1 cellular context compared by ENCODE assay signal in the genomic region with DNA sequence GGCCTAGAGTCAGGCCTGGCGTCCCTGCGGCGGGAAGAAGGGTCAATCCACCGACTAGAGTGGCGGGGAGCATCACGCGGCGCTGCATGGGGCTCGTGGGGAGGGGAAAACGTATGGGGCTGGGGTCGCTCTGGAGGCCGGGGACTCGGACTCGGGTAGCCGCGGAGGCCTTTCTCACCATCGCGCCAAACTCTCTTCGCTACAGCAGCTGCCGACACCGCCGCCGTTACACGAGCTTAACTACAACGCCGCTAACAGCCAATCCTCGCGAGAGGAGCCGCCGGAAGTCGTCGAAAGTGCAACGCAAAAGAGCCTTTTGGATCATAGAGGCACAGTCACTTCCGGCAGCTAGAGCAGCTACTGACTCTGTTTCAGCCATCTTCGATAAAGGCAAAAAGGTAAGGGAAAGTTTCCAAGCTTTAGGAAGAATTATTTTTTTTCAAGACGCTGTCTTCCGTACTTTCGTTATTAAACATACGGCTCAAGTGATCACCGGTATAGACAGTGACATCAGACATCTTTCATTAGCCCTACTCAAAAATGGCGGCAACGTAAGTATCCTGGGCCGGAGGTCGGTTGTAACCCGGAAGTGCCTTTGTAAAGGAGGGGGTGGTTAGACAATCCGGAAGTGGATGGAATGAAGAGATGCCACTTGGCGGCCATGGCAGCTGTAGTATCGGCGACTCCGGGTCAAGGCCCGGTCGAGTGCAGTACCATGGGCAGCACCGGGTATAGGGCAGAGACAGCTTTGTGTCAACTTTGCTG.
A peak's percentile ranks its signal among the peaks of the same experiment; 100 is the strongest.
TF ChIP-seq lines count a peak whose summit lies in the region.

A gene (minus strand): TSS at position 247 of the 765 bp plus-strand sequence. CDS start 66 bp downstream, at position 181.
A gene with protein sequence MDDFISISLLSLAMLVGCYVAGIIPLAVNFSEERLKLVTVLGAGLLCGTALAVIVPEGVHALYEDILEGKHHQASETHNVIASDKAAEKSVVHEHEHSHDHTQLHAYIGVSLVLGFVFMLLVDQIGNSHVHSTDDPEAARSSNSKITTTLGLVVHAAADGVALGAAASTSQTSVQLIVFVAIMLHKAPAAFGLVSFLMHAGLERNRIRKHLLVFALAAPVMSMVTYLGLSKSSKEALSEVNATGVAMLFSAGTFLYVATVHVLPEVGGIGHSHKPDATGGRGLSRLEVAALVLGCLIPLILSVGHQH (plus strand): TSS at position 640 of the 765 bp plus-strand sequence. CDS start 678 bp downstream, outside the sequence.

TF ChIP-seq in HepG2, 621 proteins besides CTCF, POLR2A, EP300 and RAD21 (continued from another document and continues in another):
- TF ChIP-seq, protein P1, sequence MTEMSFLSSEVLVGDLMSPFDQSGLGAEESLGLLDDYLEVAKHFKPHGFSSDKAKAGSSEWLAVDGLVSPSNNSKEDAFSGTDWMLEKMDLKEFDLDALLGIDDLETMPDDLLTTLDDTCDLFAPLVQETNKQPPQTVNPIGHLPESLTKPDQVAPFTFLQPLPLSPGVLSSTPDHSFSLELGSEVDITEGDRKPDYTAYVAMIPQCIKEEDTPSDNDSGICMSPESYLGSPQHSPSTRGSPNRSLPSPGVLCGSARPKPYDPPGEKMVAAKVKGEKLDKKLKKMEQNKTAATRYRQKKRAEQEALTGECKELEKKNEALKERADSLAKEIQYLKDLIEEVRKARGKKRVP (CRISPR knock-in tag; IDR thresholded peaks at IDR 0.05): peak in 1 of 2 experiments; percentile 53; a peak in 2 of 4 replicates
- TF ChIP-seq GATAD1 (CRISPR knock-in tag; IDR thresholded peaks at IDR 0.05) (peak; percentile 94), NCOA1 (CRISPR knock-in tag; IDR thresholded peaks at IDR 0.05) (no peak), SAP130 (CRISPR knock-in tag; IDR thresholded peaks at IDR 0.05; ENCODE audit: low read depth) (peak; percentile 95), ZNF841 (CRISPR knock-in tag; IDR thresholded peaks at IDR 0.05; ENCODE audit: borderline replicate concordance) (0 out of 2 replicates have a peak, but pooled peaks have one; percentile 28), PPARG (CRISPR knock-in tag; conservative IDR thresholded peaks at IDR 0.05) (no peak), ZSCAN30 (CRISPR knock-in tag; IDR thresholded peaks at IDR 0.05) (no peak), ZNF547 (CRISPR knock-in tag; IDR thresholded peaks at IDR 0.05) (no peak; the same call in 1 of the 2 replicates), MTF2 (CRISPR knock-in tag; IDR thresholded peaks at IDR 0.05; ENCODE audit: borderline replicate concordance) (no peak), ZNF337 (CRISPR knock-in tag; IDR thresholded peaks at IDR 0.05; ENCODE audit: borderline replicate concordance, low read depth) (peak; percentile 91; the same call in 1 of the 2 replicates), ZNF703 (CRISPR knock-in tag; IDR thresholded peaks at IDR 0.05; ENCODE audit: borderline replicate concordance) (no peak), ZNF138 (CRISPR knock-in tag; IDR thresholded peaks at IDR 0.05; ENCODE audit: low read depth) (no peak; the same call in 1 of the 2 replicates), ZSCAN22 (CRISPR knock-in tag; IDR thresholded peaks at IDR 0.05) (no peak), HNRNPK (IDR thresholded peaks at IDR 0.05; ENCODE audit: low read depth, low read length, poor library complexity, severe bottlenecking) (peak; percentile 36), ZNF24 (IDR thresholded peaks at IDR 0.05) (no peak), KLF13 (CRISPR knock-in tag; IDR thresholded peaks at IDR 0.05) (no peak), HES4 (CRISPR knock-in tag; IDR thresholded peaks at IDR 0.05; ENCODE audit: borderline replicate concordance) (peak; percentile 68; the same call in 1 of the 2 replicates), PCBP1 (IDR thresholded peaks at IDR 0.05; ENCODE audit: borderline replicate concordance, low read depth, low read length) (no peak), HOXD1 (CRISPR knock-in tag; IDR thresholded peaks at IDR 0.05) (no peak; the same call in 1 of the 2 replicates), ESRRA (CRISPR knock-in tag; IDR thresholded peaks at IDR 0.05; ENCODE audit: low read depth) (no peak)
- TF ChIP-seq, protein P2, sequence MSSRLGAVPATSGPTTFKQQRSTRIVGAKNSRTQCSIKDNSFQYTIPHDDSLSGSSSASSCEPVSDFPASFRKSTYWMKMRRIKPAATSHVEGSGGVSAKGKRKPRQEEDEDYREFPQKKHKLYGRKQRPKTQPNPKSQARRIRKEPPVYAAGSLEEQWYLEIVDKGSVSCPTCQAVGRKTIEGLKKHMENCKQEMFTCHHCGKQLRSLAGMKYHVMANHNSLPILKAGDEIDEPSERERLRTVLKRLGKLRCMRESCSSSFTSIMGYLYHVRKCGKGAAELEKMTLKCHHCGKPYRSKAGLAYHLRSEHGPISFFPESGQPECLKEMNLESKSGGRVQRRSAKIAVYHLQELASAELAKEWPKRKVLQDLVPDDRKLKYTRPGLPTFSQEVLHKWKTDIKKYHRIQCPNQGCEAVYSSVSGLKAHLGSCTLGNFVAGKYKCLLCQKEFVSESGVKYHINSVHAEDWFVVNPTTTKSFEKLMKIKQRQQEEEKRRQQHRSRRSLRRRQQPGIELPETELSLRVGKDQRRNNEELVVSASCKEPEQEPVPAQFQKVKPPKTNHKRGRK (CRISPR knock-in tag; IDR thresholded peaks at IDR 0.05): no peak
- TF ChIP-seq, protein P3, sequence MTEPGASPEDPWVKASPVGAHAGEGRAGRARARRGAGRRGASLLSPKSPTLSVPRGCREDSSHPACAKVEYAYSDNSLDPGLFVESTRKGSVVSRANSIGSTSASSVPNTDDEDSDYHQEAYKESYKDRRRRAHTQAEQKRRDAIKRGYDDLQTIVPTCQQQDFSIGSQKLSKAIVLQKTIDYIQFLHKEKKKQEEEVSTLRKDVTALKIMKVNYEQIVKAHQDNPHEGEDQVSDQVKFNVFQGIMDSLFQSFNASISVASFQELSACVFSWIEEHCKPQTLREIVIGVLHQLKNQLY (CRISPR knock-in tag; IDR thresholded peaks at IDR 0.05): no peak
- TF ChIP-seq, protein P4, sequence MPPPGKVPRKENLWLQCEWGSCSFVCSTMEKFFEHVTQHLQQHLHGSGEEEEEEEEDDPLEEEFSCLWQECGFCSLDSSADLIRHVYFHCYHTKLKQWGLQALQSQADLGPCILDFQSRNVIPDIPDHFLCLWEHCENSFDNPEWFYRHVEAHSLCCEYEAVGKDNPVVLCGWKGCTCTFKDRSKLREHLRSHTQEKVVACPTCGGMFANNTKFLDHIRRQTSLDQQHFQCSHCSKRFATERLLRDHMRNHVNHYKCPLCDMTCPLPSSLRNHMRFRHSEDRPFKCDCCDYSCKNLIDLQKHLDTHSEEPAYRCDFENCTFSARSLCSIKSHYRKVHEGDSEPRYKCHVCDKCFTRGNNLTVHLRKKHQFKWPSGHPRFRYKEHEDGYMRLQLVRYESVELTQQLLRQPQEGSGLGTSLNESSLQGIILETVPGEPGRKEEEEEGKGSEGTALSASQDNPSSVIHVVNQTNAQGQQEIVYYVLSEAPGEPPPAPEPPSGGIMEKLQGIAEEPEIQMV (CRISPR knock-in tag; IDR thresholded peaks at IDR 0.05; ENCODE audit: low read depth): no peak
- TF ChIP-seq, protein P5, sequence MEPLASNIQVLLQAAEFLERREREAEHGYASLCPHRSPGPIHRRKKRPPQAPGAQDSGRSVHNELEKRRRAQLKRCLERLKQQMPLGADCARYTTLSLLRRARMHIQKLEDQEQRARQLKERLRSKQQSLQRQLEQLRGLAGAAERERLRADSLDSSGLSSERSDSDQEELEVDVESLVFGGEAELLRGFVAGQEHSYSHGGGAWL (CRISPR knock-in tag; IDR thresholded peaks at IDR 0.05): no peak
- TF ChIP-seq, protein P6, sequence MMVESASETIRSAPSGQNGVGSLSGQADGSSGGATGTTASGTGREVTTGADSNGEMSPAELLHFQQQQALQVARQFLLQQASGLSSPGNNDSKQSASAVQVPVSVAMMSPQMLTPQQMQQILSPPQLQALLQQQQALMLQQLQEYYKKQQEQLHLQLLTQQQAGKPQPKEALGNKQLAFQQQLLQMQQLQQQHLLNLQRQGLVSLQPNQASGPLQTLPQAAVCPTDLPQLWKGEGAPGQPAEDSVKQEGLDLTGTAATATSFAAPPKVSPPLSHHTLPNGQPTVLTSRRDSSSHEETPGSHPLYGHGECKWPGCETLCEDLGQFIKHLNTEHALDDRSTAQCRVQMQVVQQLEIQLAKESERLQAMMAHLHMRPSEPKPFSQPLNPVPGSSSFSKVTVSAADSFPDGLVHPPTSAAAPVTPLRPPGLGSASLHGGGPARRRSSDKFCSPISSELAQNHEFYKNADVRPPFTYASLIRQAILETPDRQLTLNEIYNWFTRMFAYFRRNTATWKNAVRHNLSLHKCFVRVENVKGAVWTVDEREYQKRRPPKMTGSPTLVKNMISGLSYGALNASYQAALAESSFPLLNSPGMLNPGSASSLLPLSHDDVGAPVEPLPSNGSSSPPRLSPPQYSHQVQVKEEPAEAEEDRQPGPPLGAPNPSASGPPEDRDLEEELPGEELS (CRISPR knock-in tag; IDR thresholded peaks at IDR 0.05): no peak; the same call in none of the 2 replicates
- TF ChIP-seq, protein P7, sequence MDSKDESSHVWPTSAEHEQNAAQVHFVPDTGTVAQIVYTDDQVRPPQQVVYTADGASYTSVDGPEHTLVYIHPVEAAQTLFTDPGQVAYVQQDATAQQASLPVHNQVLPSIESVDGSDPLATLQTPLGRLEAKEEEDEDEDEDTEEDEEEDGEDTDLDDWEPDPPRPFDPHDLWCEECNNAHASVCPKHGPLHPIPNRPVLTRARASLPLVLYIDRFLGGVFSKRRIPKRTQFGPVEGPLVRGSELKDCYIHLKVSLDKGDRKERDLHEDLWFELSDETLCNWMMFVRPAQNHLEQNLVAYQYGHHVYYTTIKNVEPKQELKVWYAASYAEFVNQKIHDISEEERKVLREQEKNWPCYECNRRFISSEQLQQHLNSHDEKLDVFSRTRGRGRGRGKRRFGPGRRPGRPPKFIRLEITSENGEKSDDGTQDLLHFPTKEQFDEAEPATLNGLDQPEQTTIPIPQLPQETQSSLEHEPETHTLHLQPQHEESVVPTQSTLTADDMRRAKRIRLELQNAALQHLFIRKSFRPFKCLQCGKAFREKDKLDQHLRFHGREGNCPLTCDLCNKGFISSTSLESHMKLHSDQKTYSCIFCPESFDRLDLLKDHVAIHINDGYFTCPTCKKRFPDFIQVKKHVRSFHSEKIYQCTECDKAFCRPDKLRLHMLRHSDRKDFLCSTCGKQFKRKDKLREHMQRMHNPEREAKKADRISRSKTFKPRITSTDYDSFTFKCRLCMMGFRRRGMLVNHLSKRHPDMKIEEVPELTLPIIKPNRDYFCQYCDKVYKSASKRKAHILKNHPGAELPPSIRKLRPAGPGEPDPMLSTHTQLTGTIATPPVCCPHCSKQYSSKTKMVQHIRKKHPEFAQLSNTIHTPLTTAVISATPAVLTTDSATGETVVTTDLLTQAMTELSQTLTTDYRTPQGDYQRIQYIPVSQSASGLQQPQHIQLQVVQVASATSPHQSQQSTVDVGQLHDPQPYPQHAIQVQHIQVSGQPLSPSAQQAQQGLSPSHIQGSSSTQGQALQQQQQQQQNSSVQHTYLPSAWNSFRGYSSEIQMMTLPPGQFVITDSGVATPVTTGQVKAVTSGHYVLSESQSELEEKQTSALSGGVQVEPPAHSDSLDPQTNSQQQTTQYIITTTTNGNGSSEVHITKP (CRISPR knock-in tag; IDR thresholded peaks at IDR 0.05; ENCODE audit: low read depth): no peak
- TF ChIP-seq, protein P8, sequence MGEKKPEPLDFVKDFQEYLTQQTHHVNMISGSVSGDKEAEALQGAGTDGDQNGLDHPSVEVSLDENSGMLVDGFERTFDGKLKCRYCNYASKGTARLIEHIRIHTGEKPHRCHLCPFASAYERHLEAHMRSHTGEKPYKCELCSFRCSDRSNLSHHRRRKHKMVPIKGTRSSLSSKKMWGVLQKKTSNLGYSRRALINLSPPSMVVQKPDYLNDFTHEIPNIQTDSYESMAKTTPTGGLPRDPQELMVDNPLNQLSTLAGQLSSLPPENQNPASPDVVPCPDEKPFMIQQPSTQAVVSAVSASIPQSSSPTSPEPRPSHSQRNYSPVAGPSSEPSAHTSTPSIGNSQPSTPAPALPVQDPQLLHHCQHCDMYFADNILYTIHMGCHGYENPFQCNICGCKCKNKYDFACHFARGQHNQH (CRISPR knock-in tag; IDR thresholded peaks at IDR 0.05): peak; percentile 72; the same call in 1 of the 2 replicates
- TF ChIP-seq, protein P9, sequence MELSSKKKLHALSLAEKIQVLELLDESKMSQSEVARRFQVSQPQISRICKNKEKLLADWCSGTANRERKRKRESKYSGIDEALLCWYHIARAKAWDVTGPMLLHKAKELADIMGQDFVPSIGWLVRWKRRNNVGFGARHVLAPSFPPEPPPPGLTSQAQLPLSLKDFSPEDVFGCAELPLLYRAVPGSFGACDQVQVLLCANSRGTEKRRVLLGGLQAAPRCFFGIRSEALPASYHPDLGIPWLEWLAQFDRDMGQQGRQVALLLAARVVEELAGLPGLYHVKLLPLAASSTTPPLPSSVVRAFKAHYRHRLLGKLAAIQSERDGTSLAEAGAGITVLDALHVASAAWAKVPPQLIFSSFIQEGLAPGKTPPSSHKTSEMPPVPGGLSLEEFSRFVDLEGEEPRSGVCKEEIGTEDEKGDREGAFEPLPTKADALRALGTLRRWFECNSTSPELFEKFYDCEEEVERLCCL (CRISPR knock-in tag; IDR thresholded peaks at IDR 0.05; ENCODE audit: borderline replicate concordance): no peak
- TF ChIP-seq, protein P10, sequence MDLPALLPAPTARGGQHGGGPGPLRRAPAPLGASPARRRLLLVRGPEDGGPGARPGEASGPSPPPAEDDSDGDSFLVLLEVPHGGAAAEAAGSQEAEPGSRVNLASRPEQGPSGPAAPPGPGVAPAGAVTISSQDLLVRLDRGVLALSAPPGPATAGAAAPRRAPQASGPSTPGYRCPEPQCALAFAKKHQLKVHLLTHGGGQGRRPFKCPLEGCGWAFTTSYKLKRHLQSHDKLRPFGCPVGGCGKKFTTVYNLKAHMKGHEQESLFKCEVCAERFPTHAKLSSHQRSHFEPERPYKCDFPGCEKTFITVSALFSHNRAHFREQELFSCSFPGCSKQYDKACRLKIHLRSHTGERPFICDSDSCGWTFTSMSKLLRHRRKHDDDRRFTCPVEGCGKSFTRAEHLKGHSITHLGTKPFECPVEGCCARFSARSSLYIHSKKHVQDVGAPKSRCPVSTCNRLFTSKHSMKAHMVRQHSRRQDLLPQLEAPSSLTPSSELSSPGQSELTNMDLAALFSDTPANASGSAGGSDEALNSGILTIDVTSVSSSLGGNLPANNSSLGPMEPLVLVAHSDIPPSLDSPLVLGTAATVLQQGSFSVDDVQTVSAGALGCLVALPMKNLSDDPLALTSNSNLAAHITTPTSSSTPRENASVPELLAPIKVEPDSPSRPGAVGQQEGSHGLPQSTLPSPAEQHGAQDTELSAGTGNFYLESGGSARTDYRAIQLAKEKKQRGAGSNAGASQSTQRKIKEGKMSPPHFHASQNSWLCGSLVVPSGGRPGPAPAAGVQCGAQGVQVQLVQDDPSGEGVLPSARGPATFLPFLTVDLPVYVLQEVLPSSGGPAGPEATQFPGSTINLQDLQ (CRISPR knock-in tag; IDR thresholded peaks at IDR 0.05): no peak
